Comparison of ENCODE assay signal across 8 cellular contexts in the genomic region with DNA sequence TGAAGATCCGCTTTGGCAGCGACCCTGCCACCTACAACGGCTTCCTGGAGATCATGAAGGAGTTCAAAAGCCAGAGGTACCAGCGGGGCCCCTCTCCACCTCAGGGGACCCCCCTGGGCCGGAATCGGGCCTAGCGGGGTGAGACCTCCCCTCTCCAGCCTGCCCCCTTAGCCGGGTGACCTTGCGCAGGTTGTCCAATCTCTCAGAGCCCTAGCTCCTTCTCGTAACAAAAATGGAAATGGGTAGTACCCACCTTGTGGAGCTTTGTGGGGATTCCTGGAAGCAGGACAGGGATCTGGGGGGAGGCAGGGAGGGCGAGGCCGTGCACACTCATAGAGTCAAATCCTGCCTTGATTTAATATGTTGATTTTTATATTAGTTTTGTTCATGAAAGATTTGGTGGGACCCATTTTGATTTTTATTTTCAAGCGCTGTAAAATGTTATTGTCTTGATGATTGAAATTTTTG. TPM values are rescaled to one million over a fixed set of nuclear protein-coding genes. Genes with fewer than 3 reads are reported as not detected.
DNase-seq lines count a peak whose midpoint lies in the region; ATAC-seq, FAIRE-seq and TF ChIP-seq lines count a peak whose summit lies in the region.

No MANE protein-coding gene starts in this region.

- H3K4me3 Mint-ChIP-seq in activated CD4-positive, alpha-beta T cell treated with anti-CD3 and anti-CD28 coated beads for 36 hours: peak overlapping the region; percentile 79
- peak overlapping the region; percentile 88 for H3K4me3 Mint-ChIP-seq in astrocyte (ENCODE audit: unreplicated experiment)

- peaks cover 16% of the 10 kb centered on the region for H3K27me3 Mint-ChIP-seq in activated CD4-positive, alpha-beta T cell treated with anti-CD3 and anti-CD28 coated beads for 36 hours
- H3K27me3 Mint-ChIP-seq in astrocyte (ENCODE audit: low read depth, unreplicated experiment): no peaks in the 10 kb centered on the region

- peaks cover 29% of the 10 kb centered on the region for H3K36me3 Mint-ChIP-seq in activated CD4-positive, alpha-beta T cell treated with anti-CD3 and anti-CD28 coated beads for 36 hours (ENCODE audit: low read depth)
- peaks cover 17% of the 10 kb centered on the region for H3K36me3 Mint-ChIP-seq in astrocyte (ENCODE audit: low read depth, unreplicated experiment)

- no peaks in the 10 kb centered on the region for H3K9me3 Mint-ChIP-seq in activated CD4-positive, alpha-beta T cell treated with anti-CD3 and anti-CD28 coated beads for 36 hours (ENCODE audit: low read depth)
- peaks cover 6% of the 10 kb centered on the region for H3K9me3 Mint-ChIP-seq in astrocyte (ENCODE audit: unreplicated experiment)

- DNase-seq in activated CD4-positive, alpha-beta T cell treated with anti-CD3 and anti-CD28 coated beads for 36 hours: peak; percentile 13
- no peak for DNase-seq in activated CD4-positive, alpha-beta T cell treated with anti-CD3 and anti-CD28 coated beads for 4 hours
- DNase-seq in astrocyte (ENCODE audit: low read depth) (no peak), left lung (no peak), tibial artery (no peak), cerebellar nuclear complex (lab: John Stamatoyannopoulos, UW) (no peak), NCI-H1105 (lab: John Stamatoyannopoulos, UW) (no peak)

- intact Hi-C loops in activated CD4-positive, alpha-beta T cell treated with anti-CD3 and anti-CD28 coated beads for 36 hours (cut with DNase I, micrococcal nuclease): loop anchor here in 1 of 2 experiments (1.0 kb wide), 5 partner anchors 67 to 437 kb away; a partner anchor contains a TSS
- intact Hi-C loops in left lung (cut with DNase I) (no loop called here), tibial artery (cut with DNase I; ENCODE audit: low total_unique reads) (no loop called here)

- H3K79me2 ChIP-seq in astrocyte (ENCODE audit: insufficient read depth, low read length): peaks cover 33% of the 10 kb centered on the region

- ATAC-seq in activated CD4-positive, alpha-beta T cell treated with anti-CD3 and anti-CD28 coated beads for 36 hours: no peak
- ATAC-seq in left lung (peak; percentile 10), GM21786 (IDR thresholded peaks at IDR 0.05; ENCODE audit: unreplicated experiment) (no peak)

- POLR2A ChIA-PET in activated CD4-positive, alpha-beta T cell treated with anti-CD3 and anti-CD28 coated beads for 36 hours (lab: Charles Lee): interaction anchor here (0.5 kb wide), 1 partner anchor 696 kb away, joined by 3 read pairs; no protein-coding TSS in a partner anchor

- H4K20me1 ChIP-seq in astrocyte (ENCODE audit: insufficient read depth, low read length): peaks cover 38% of the 10 kb centered on the region

- H2AFZ ChIP-seq in astrocyte (ENCODE audit: low read depth, low read length): peak overlapping the region; percentile 58

- no peak for FAIRE-seq in astrocyte (lab: Jason Lieb, UNC)

- H3K9me3 ChIP-seq in astrocyte (ENCODE audit: insufficient read depth, low read depth, low read length) (no peaks in the 10 kb centered on the region), left lung (no peaks in the 10 kb centered on the region), tibial artery (no peaks in the 10 kb centered on the region)

- peaks cover 42% of the 10 kb centered on the region for H3K4me1 Mint-ChIP-seq in activated CD4-positive, alpha-beta T cell treated with anti-CD3 and anti-CD28 coated beads for 36 hours
- peaks cover 29% of the 10 kb centered on the region for H3K4me1 Mint-ChIP-seq in astrocyte (ENCODE audit: low read depth, unreplicated experiment)

- H3K27ac Mint-ChIP-seq in activated CD4-positive, alpha-beta T cell treated with anti-CD3 and anti-CD28 coated beads for 36 hours: peak overlapping the region; percentile 82
- peak overlapping the region; percentile 58 for H3K27ac Mint-ChIP-seq in astrocyte (ENCODE audit: unreplicated experiment)

- TF ChIP-seq CTCF in astrocyte (IDR thresholded peaks at IDR 0.05; ENCODE audit: insufficient read depth, low read depth, low read length) (no peak), left lung (IDR thresholded peaks at IDR 0.05) (no peak), tibial artery (IDR thresholded peaks at IDR 0.05) (no peak)

- peak overlapping the region; percentile 96 for H3K4me2 ChIP-seq in astrocyte (ENCODE audit: low read length)

- peak overlapping the region; percentile 37 for H3K27ac ChIP-seq in astrocyte (ENCODE audit: low read depth, low read length)
- peak overlapping the region; percentile 30 to 73 for H3K27ac ChIP-seq in left lung
- peak overlapping the region; percentile 78 to 79 for H3K27ac ChIP-seq in tibial artery

- H3K9ac ChIP-seq in astrocyte (ENCODE audit: low read length): peak overlapping the region; percentile 93

- H3K4me3 ChIP-seq in astrocyte (ENCODE audit: insufficient read depth, low read depth, low read length) (peak overlapping the region; percentile 83), left lung (peak overlapping the region; percentile 78 to 81), tibial artery (peak overlapping the region; percentile 80 to 83)

- no peaks in the 10 kb centered on the region for H3K27me3 ChIP-seq in astrocyte (ENCODE audit: insufficient read depth, low read length)
- H3K27me3 ChIP-seq in left lung: no peaks in the 10 kb centered on the region
- no peaks in the 10 kb centered on the region for H3K27me3 ChIP-seq in tibial artery

- CTCF ChIA-PET in activated CD4-positive, alpha-beta T cell treated with anti-CD3 and anti-CD28 coated beads for 36 hours (lab: Charles Lee): interaction anchor here (1.1 kb wide), 1 partner anchor 50 kb away, joined by 3 read pairs; no protein-coding TSS in a partner anchor

- H3K4me1 ChIP-seq in astrocyte (ENCODE audit: insufficient read depth, low read length) (peaks cover 31% of the 10 kb centered on the region), left lung (peaks cover 9 to 36% of the 10 kb centered on the region in 2 donors), tibial artery (peaks cover 0 to 25% (median 19%) of the 10 kb centered on the region in 4 donors)

- H3K36me3 ChIP-seq in astrocyte (ENCODE audit: insufficient read depth, low read length) (peaks cover 23% of the 10 kb centered on the region), left lung (peaks cover 0 to 39% of the 10 kb centered on the region in 2 donors), tibial artery (peaks cover 23 to 41% (median 35%) of the 10 kb centered on the region in 3 donors)

RNA-seq across cellular contexts. Expression of a gene that starts 0.7 kb away (rescaled TPM):
- 10 to 100 TPM; 27.6 to 28.5 TPM for total RNA-seq in activated CD4-positive, alpha-beta T cell treated with anti-CD3 and anti-CD28 coated beads for 36 hours
- total RNA-seq in astrocyte (79.8 and 86.1 TPM in 2 replicates), left lung (10 to 100 TPM; 46.3 to 52.7 TPM)

RNA-seq across cellular contexts. Expression of a gene that starts 58.9 kb away (rescaled TPM):
- total RNA-seq in activated CD4-positive, alpha-beta T cell treated with anti-CD3 and anti-CD28 coated beads for 36 hours: not detected
- total RNA-seq in astrocyte (not detected in 2 replicates), left lung (10 to 100 TPM in 1 of 2 donors, 1 to 10 TPM in 1; 3.1 to 14.8 TPM)
